ENCODE assay signal across 16 cellular contexts in genomic region chr3:127745656-127746399, GRCh38.
DNase-seq lines count a peak whose midpoint lies in the region; ATAC-seq and TF ChIP-seq lines count a peak whose summit lies in the region.
"Had no signal": no experiment of that assay in that cellular context is flagged by ENCODE, and none has a peak within 500 bp of the region (broad histone marks: within the 10 kb centered on the region; RNA-seq: fewer than 3 reads in every experiment).

No MANE protein-coding gene starts in this region.

- TF ChIP-seq POLR2A in breast epithelium (IDR thresholded peaks at IDR 0.05) (no peak), esophagus muscularis mucosa (IDR thresholded peaks at IDR 0.05; ENCODE audit: low read depth) (no peak)

- H3K27me3 ChIP-seq in breast epithelium: no peaks in the 10 kb centered on the region
- no peaks in the 10 kb centered on the region for H3K27me3 ChIP-seq in esophagus muscularis mucosa
- no peaks in the 10 kb centered on the region for H3K27me3 ChIP-seq in upper lobe of right lung
- no peaks in the 10 kb centered on the region for H3K27me3 ChIP-seq in neural progenitor cell
- H3K27me3 ChIP-seq: foreskin keratinocyte had no signal

- peak overlapping the region; percentile 66 to 72 for H3K27ac ChIP-seq in breast epithelium
- H3K27ac ChIP-seq in esophagus muscularis mucosa (replicated peaks in 1 of 4): peak overlapping the region; percentile 68 to 79 (median 76)
- H3K27ac ChIP-seq in upper lobe of right lung: peak overlapping the region; percentile 55
- no peak overlapping the region for H3K27ac ChIP-seq in neural progenitor cell
- H3K27ac ChIP-seq: C4-2B had no signal

- no peak for ATAC-seq in upper lobe of right lung
- ATAC-seq: foreskin keratinocyte had no signal

- intact Hi-C loops in breast epithelium (cut with DNase I; ENCODE audit: low total_unique reads): no loop called here
- intact Hi-C loops in MCF 10A (cut with micrococcal nuclease): loop anchor here (5.0 kb wide), 2 partner anchors 54 to 154 kb away; partner anchors contain the start of gene TPRA1
- intact Hi-C loops in esophagus muscularis mucosa (cut with DNase I): loop anchor here (5.0 kb wide), 1 partner anchor 76 kb away; the partner anchor contains the start of gene MGLL
- intact Hi-C loops in upper lobe of right lung (cut with DNase I): no loop called here

- H3K4me3 ChIP-seq in breast epithelium (no peak overlapping the region), esophagus muscularis mucosa (no peak overlapping the region), upper lobe of right lung (no peak overlapping the region), neural progenitor cell (no peak overlapping the region)

- H3K9me3 ChIP-seq in breast epithelium: no peaks in the 10 kb centered on the region
- no peaks in the 10 kb centered on the region for H3K9me3 ChIP-seq in esophagus muscularis mucosa
- H3K9me3 ChIP-seq in upper lobe of right lung: no peaks in the 10 kb centered on the region
- no peaks in the 10 kb centered on the region for H3K9me3 ChIP-seq in neural progenitor cell (ENCODE audit: low read depth)

- WGBS in esophagus muscularis mucosa: 85% methylated on average over 11 of the region's 11 CpGs

- CTCF ChIA-PET in MCF 10A (lab: Yijun Ruan, JAX): no interaction called here

- H3K4me1 ChIP-seq in breast epithelium (no peaks in the 10 kb centered on the region), esophagus muscularis mucosa (peaks cover 65 to 88% (median 82%) of the 10 kb centered on the region in 4 donors), upper lobe of right lung (peaks cover 44% of the 10 kb centered on the region), neural progenitor cell (no peaks in the 10 kb centered on the region)

- no peaks in the 10 kb centered on the region for H3K79me2 ChIP-seq in neural progenitor cell (ENCODE audit: low read depth)

- H2AFZ ChIP-seq in neural progenitor cell (replicated peaks): no peak overlapping the region

- no peak overlapping the region for H3K4me2 ChIP-seq in neural progenitor cell

- no peaks in the 10 kb centered on the region for H3F3A ChIP-seq in neural progenitor cell (ENCODE audit: low read depth)

- H3K9ac ChIP-seq in neural progenitor cell: no peak overlapping the region

- TF ChIP-seq CTCF in breast epithelium (IDR thresholded peaks at IDR 0.05) (no peak), MCF 10A (IDR thresholded peaks at IDR 0.05; ENCODE audit: unreplicated experiment) (no peak), esophagus muscularis mucosa (IDR thresholded peaks at IDR 0.05) (no peak), osteocyte (IDR thresholded peaks at IDR 0.05) (no peak), upper lobe of right lung (IDR thresholded peaks at IDR 0.05) (no peak), neural progenitor cell (IDR thresholded peaks at IDR 0.05) (no peak)

- no TSS peak for BruUV-seq in MCF 10A (replicated peaks; lab: Mats Ljungman, UMichigan)

- no peaks in the 10 kb centered on the region for H4K20me1 ChIP-seq in neural progenitor cell (ENCODE audit: low read depth)

- H3K27me3 Mint-ChIP-seq in MCF 10A (ENCODE audit: insufficient read depth, unreplicated experiment): no peaks in the 10 kb centered on the region
- H3K27me3 Mint-ChIP-seq in osteocyte (ENCODE audit: unreplicated experiment): no peaks in the 10 kb centered on the region
- H3K27me3 Mint-ChIP-seq in neural progenitor cell (ENCODE audit: insufficient read depth, low read depth): peaks cover 4% of the 10 kb centered on the region
- peaks cover 17% of the 10 kb centered on the region for H3K27me3 Mint-ChIP-seq in activated T-cell treated with anti-CD3 and anti-CD28 coated beads, Interleukin-2, amount 50 U/mL, for 24 hours

- H3K36me3 Mint-ChIP-seq in MCF 10A (ENCODE audit: insufficient read depth, unreplicated experiment): no peaks in the 10 kb centered on the region
- peaks cover 1% of the 10 kb centered on the region for H3K36me3 Mint-ChIP-seq in osteocyte (ENCODE audit: unreplicated experiment)
- H3K36me3 Mint-ChIP-seq in neural progenitor cell: no peaks in the 10 kb centered on the region
- no peaks in the 10 kb centered on the region for H3K36me3 Mint-ChIP-seq in activated T-cell treated with anti-CD3 and anti-CD28 coated beads, Interleukin-2, amount 50 U/mL, for 24 hours (ENCODE audit: low read depth)
- H3K36me3 Mint-ChIP-seq: IgD-negative memory B cell had no signal

- H3K36me3 ChIP-seq in breast epithelium (no peaks in the 10 kb centered on the region), esophagus muscularis mucosa (no peaks in the 10 kb centered on the region), upper lobe of right lung (no peaks in the 10 kb centered on the region), neural progenitor cell (no peaks in the 10 kb centered on the region)

- TF ChIP-seq EP300 in esophagus muscularis mucosa (IDR thresholded peaks at IDR 0.05): no peak

- H3K27ac Mint-ChIP-seq in MCF 10A (ENCODE audit: low read depth, unreplicated experiment) (no peak overlapping the region), osteocyte (ENCODE audit: unreplicated experiment) (peak overlapping the region; percentile 96), neural progenitor cell (no peak overlapping the region)
- no peak overlapping the region for H3K27ac Mint-ChIP-seq in activated T-cell treated with anti-CD3 and anti-CD28 coated beads, Interleukin-2, amount 50 U/mL, for 24 hours
- H3K27ac Mint-ChIP-seq: activated T-helper 1 cell treated with anti-CD3 and anti-CD28 coated beads, Interleukin-12 subunit alpha, Interleukin-12 subunit beta, Interleukin-2, Interleukin-4 antibody, amounts not matched to agents 30 ng/mL and 10 ng/mL and 1 ng/mL, durations not matched to agents 14 hours and 24 hours and 36 hours; nephron progenitor cell had no signal

- H3K9me3 Mint-ChIP-seq in MCF 10A (ENCODE audit: unreplicated experiment) (no peaks in the 10 kb centered on the region), osteocyte (ENCODE audit: unreplicated experiment) (no peaks in the 10 kb centered on the region), neural progenitor cell (no peaks in the 10 kb centered on the region)
- no peaks in the 10 kb centered on the region for H3K9me3 Mint-ChIP-seq in activated T-cell treated with anti-CD3 and anti-CD28 coated beads, Interleukin-2, amount 50 U/mL, for 24 hours
- H3K9me3 Mint-ChIP-seq: activated T-helper 1 cell treated with anti-CD3 and anti-CD28 coated beads, Interleukin-12 subunit alpha, Interleukin-12 subunit beta, Interleukin-2, Interleukin-4 antibody, amounts not matched to agents 30 ng/mL and 10 ng/mL and 1 ng/mL, durations not matched to agents 14 hours and 24 hours and 36 hours; central memory CD8-positive, alpha-beta T cell; IgD-negative memory B cell; nephron progenitor cell had no signal

- no peak overlapping the region for H3K4me3 Mint-ChIP-seq in MCF 10A (ENCODE audit: unreplicated experiment)
- H3K4me3 Mint-ChIP-seq in osteocyte (ENCODE audit: unreplicated experiment): no peak overlapping the region
- H3K4me3 Mint-ChIP-seq in neural progenitor cell: no peak overlapping the region
- no peak overlapping the region for H3K4me3 Mint-ChIP-seq in activated T-cell treated with anti-CD3 and anti-CD28 coated beads, Interleukin-2, amount 50 U/mL, for 24 hours
- H3K4me3 Mint-ChIP-seq: activated T-helper 1 cell treated with anti-CD3 and anti-CD28 coated beads, Interleukin-12 subunit alpha, Interleukin-12 subunit beta, Interleukin-2, Interleukin-4 antibody, amounts not matched to agents 30 ng/mL and 10 ng/mL and 1 ng/mL, durations not matched to agents 14 hours and 24 hours and 36 hours; central memory CD8-positive, alpha-beta T cell; IgD-negative memory B cell; nephron progenitor cell had no signal

- H3K4me1 Mint-ChIP-seq in MCF 10A (ENCODE audit: insufficient read depth, unreplicated experiment): peaks cover 38% of the 10 kb centered on the region
- peaks cover 86% of the 10 kb centered on the region for H3K4me1 Mint-ChIP-seq in osteocyte (ENCODE audit: unreplicated experiment)
- peaks cover 18% of the 10 kb centered on the region for H3K4me1 Mint-ChIP-seq in neural progenitor cell
- H3K4me1 Mint-ChIP-seq in activated T-cell treated with anti-CD3 and anti-CD28 coated beads, Interleukin-2, amount 50 U/mL, for 24 hours (ENCODE audit: low read depth): peaks cover 11% of the 10 kb centered on the region
- H3K4me1 Mint-ChIP-seq: central memory CD8-positive, alpha-beta T cell had no signal

- DNase-seq in breast epithelium (ENCODE audit: low spot score in 2 of 2) (no peak), MCF 10A (ENCODE audit: unreplicated experiment) (no peak), esophagus muscularis mucosa (ENCODE audit: extremely low spot score) (no peak), osteocyte (ENCODE audit: extremely low spot score, unreplicated experiment) (no peak), upper lobe of right lung (no peak), SW480 (ENCODE audit: low spot score) (no peak), neural progenitor cell (ENCODE audit: low spot score) (no peak)
- DNase-seq in activated T-cell treated with anti-CD3 and anti-CD28 coated beads, Interleukin-2, amount 50 U/mL, for 24 hours: no peak
- DNase-seq: foreskin keratinocyte, NCI-H2081 treated with DMSO at 0.1 percent for 48 hours, NCI-H526 treated with DMSO at 0.1 percent for 48 hours, nephron progenitor cell had no signal

- POLR2A ChIA-PET in MCF 10A (lab: Yijun Ruan, JAX): interaction anchor here (1.7 kb wide), 1 partner anchor 308 kb away, joined by 6 read pairs; no protein-coding TSS in a partner anchor

Comparison
In these comparisons a context has a peak if more than half of its experiments do, and no peak if none do; other contexts are left out.
1. intact Hi-C loops: an anchor here in MCF 10A (5.0 kb wide) and esophagus muscularis mucosa (5.0 kb wide); none called in breast epithelium and upper lobe of right lung.